Comparison of ENCODE assay signal across 8 cellular contexts in genomic region chr11:63531074-63531792, GRCh38. TPM values are rescaled to one million over a fixed set of nuclear protein-coding genes. Genes with fewer than 3 reads are reported as not detected.
A peak's percentile ranks its signal among the peaks of the same experiment; 100 is the strongest.
DNase-seq lines count a peak whose midpoint lies in the region; ATAC-seq and TF ChIP-seq lines count a peak whose summit lies in the region.
"Not testable (repeated sequence)": the region's sequence is repeated elsewhere in the genome, so short reads cannot be mapped to it uniquely, and the experiment has no call there.
"Had no signal": no experiment of that assay in that cellular context is flagged by ENCODE, and none has a peak within 500 bp of the region (broad histone marks: within the 10 kb centered on the region; RNA-seq: fewer than 3 reads in every experiment).

No MANE protein-coding gene starts in this region.

- not testable (repeated sequence) for H4K91ac ChIP-seq in H9 (ENCODE audit: insufficient read length, low read depth, low read length)

- peak overlapping the region; percentile 41; the same call in 1 of the 2 replicates for H3K14ac ChIP-seq in H9 (ENCODE audit: insufficient read depth, low read length)

- peaks cover 13% of the 10 kb centered on the region in 2 experiments for H3K9me3 Mint-ChIP-seq in H9

- not testable (repeated sequence) for H2BK15ac ChIP-seq in H9 (ENCODE audit: low read depth, low read length)

- not testable (repeated sequence) for H2BK120ac ChIP-seq in H9 (ENCODE audit: low read depth, low read length, poor library complexity, severe bottlenecking)

- H3K4me1 ChIP-seq in H9 (ENCODE audit: insufficient read depth, low read length) (peaks cover 15% of the 10 kb centered on the region; the same call in 1 of the 2 replicates), HUES48 (ENCODE audit: control insufficient read depth, insufficient read depth, low read length) (peaks cover 52% of the 10 kb centered on the region)

- H2AFZ ChIP-seq in H9 (ENCODE audit: low read length), result not testable (repeated sequence)

- peak overlapping the region; percentile 24 to 56; a peak in 4 of 5 replicates for H3K4me3 Mint-ChIP-seq in H9

- H3T11ph ChIP-seq in H9 (ENCODE audit: low read length), result not testable (repeated sequence)

- WGBS in H9 (ENCODE audit: extremely low coverage, insufficient read length, low lambda C conversion rate), result no CpG with 5 or more reads among the region's 6 CpGs

- not testable (repeated sequence) for H3K9me3 ChIP-seq in H9 (ENCODE audit: control insufficient read depth, low read depth, low read length); HUES48 (ENCODE audit: control insufficient read depth, insufficient read depth, low read length)

- TF ChIP-seq CTCF in H9 (conservative IDR thresholded peaks at IDR 0.05); fibroblast of mammary gland (conservative IDR thresholded peaks at IDR 0.05; ENCODE audit: control insufficient read depth, insufficient read depth, low read depth, low read length): not testable (repeated sequence)

- H3K27ac ChIP-seq in H9 (ENCODE audit: insufficient read length, low read depth, low read length) (peak overlapping the region; percentile 94), HUES48 (ENCODE audit: low read depth, low read length) (peak overlapping the region; percentile 87)

- not testable (repeated sequence) for H3K4ac ChIP-seq in H9 (ENCODE audit: low read depth, low read length)

- H3K4me2 ChIP-seq in H9 (ENCODE audit: insufficient read depth, insufficient read length, low read length), result not testable (repeated sequence)

- H3K36me3 ChIP-seq in HUES48 (ENCODE audit: control insufficient read depth, insufficient read depth, low read length), result not testable (repeated sequence)

- not testable (repeated sequence) for H3K79me2 ChIP-seq in H9 (ENCODE audit: insufficient read depth, low read length)

- H3K56ac ChIP-seq in H9 (ENCODE audit: insufficient read length, low read depth, low read length), result not testable (repeated sequence)

- peak overlapping the region; percentile 79 for H2AK5ac ChIP-seq in H9 (ENCODE audit: insufficient read length, low read length)

- not testable (repeated sequence) for H4K8ac ChIP-seq in H9 (replicated peaks; ENCODE audit: insufficient read length, low read depth, low read length)

- H2BK20ac ChIP-seq in H9 (ENCODE audit: low read depth, low read length, poor library complexity, severe bottlenecking), result not testable (repeated sequence)

- H4K20me1 ChIP-seq in H9 (ENCODE audit: control insufficient read depth, insufficient read depth, insufficient read length), result not testable (repeated sequence)

- not testable (repeated sequence) for H3K23me2 ChIP-seq in H9 (ENCODE audit: insufficient read length, low read depth, low read length, poor library complexity, severe bottlenecking)

- H3K18ac ChIP-seq in H9 (ENCODE audit: insufficient read length, low read depth, low read length), result peak overlapping the region; percentile 90

- H3K27me3 Mint-ChIP-seq in H9 (ENCODE audit: low read depth), result not testable (repeated sequence)

- peaks cover 60 to 64% of the 10 kb centered on the region in 2 experiments for H3K4me1 Mint-ChIP-seq in H9

- not testable (repeated sequence) for H3K79me1 ChIP-seq in H9 (ENCODE audit: insufficient read depth, low read depth, low read length, poor library complexity, severe bottlenecking)

- peak overlapping the region; percentile 83 for H2BK12ac ChIP-seq in H9 (ENCODE audit: insufficient read length, low read depth, low read length)

- ATAC-seq in GM18502 (IDR thresholded peaks at IDR 0.05; ENCODE audit: poor library complexity, unreplicated experiment), result peak; percentile 68

- DNase-seq in H9 (peak; percentile 88), SKM-1 (lab: John Stamatoyannopoulos, UW; ENCODE audit: unreplicated experiment) (peak; percentile 34), fibroblast of mammary gland (ENCODE audit: low read depth) (peak; percentile 87), myocyte (ENCODE audit: low read depth) (peak; percentile 46)
- DNase-seq in activated gamma-delta T cell treated with anti-CD3 and anti-CD28 coated beads, Interleukin-2, amount 50 U/mL, for 16 hours (ENCODE audit: low read depth), result peak; percentile 41

- H3K4me3 ChIP-seq in HUES48 (ENCODE audit: low read depth, low read length), result peak overlapping the region; percentile 37
- H3K4me3 ChIP-seq in fibroblast of mammary gland (ENCODE audit: control insufficient read depth, low read depth, low read length), result not testable (repeated sequence)

- not testable (repeated sequence) for H3K36me3 Mint-ChIP-seq in H9 (ENCODE audit: insufficient read depth in 1 of 3, low read depth in 3 of 3)

- not testable (repeated sequence) for H2BK5ac ChIP-seq in H9 (ENCODE audit: insufficient read length, low read length)

- not testable (repeated sequence) for H3K27me3 ChIP-seq in H9 (ENCODE audit: insufficient read depth, low read length); HUES48 (ENCODE audit: control insufficient read depth, insufficient read depth, low read length)

- H3K27ac Mint-ChIP-seq in H9, result peak overlapping the region; percentile 96 to 99 (median 96)

- not testable (repeated sequence) for H3K23ac ChIP-seq in H9 (ENCODE audit: insufficient read length, low read depth, low read length)

- not testable (repeated sequence) for H3K9ac ChIP-seq in H9 (ENCODE audit: extremely low read depth, insufficient read length, low read length)
- H3K9ac ChIP-seq in HUES48 (ENCODE audit: low read depth, low read length), result peak overlapping the region; percentile 62

- not testable (repeated sequence) for H4K5ac ChIP-seq in H9 (ENCODE audit: insufficient read length, low read depth, low read length)

RNA-seq across cellular contexts. Expression of gene PLAAT4, which starts 5.4 kb away (rescaled TPM):
- 3.1 and 3.5 TPM in 2 replicates for total RNA-seq in H9 (2021)
- total RNA-seq in myocyte, result 15.8 and 20.4 TPM in 2 replicates
- polyA plus RNA-seq in myocyte (2012), result 29.2 TPM

RNA-seq across cellular contexts. Expression of gene LGALS12, which starts 25.3 kb away (rescaled TPM):
- total RNA-seq in H9 (2021) (1.9 and 2.0 TPM in 2 replicates), myocyte (0.08 and 0.16 TPM in 2 replicates)
- polyA plus RNA-seq in myocyte (2012), result 0.06 TPM

RNA-seq across cellular contexts. Expression of gene PLAAT2, which starts 31.9 kb away (rescaled TPM):
- total RNA-seq in H9 (2021), result 0.31 and 0.52 TPM in 2 replicates
- total RNA-seq in myocyte, result 0.52 and 2.3 TPM in 2 replicates
- polyA plus RNA-seq in myocyte (2012), result 1.8 TPM
- total RNA-seq: vagina had no signal

RNA-seq across cellular contexts. Expression of gene PLAAT5, which starts 40.3 kb away (rescaled TPM):
- total RNA-seq in H9 (2021), result 8.5 and 9.6 TPM in 2 replicates
- 0.52 and 2.8 TPM in 2 replicates for total RNA-seq in myocyte
- polyA plus RNA-seq in myocyte (2012), result 0.33 TPM

Comparison
In these comparisons a context has a peak if more than half of its experiments do, and no peak if none do; other contexts are left out.
1. DNase-seq: peak in every context shown above with its lines; median percentile 88 in H9; 87 in fibroblast of mammary gland; 46 in myocyte; 41 in activated gamma-delta T cell treated with anti-CD3 and anti-CD28 coated beads, Interleukin-2, amount 50 U/mL, for 16 hours; 34 in SKM-1.